Comparison of ENCODE assay signal across 24 cellular contexts in the genomic region with DNA sequence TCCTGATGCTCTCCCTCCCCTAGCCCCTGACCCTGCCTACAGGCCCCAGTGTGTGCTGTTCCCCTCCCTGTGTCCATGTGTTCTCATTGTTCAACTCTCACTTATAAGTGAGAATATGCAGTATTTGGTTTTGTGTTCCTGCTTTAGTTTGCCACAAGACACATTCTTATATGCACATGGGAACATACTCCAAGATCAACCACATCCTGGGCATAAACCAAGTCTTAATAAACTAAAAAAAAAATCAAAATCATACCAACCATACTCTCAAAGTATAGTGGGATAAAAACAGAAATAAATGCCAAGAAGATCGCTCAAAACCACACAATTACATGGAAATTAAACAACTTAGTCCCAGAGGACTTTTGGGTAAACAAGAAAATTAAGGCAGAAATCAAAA. TPM values are rescaled to one million over a fixed set of nuclear protein-coding genes. Genes with fewer than 3 reads are reported as not detected.
"Had no signal": no experiment of that assay in that cellular context is flagged by ENCODE, and none has a peak within 500 bp of the region (broad histone marks: within the 10 kb centered on the region; RNA-seq: fewer than 3 reads in every experiment).

No MANE protein-coding gene starts in this region.

- H3K27ac Mint-ChIP-seq: nephron; stimulated activated memory B cell treated with anti-CD40 and anti-IgM and Interleukin-4, amounts not matched to agents 10 μg/mL and 1 μg/mL and 100 μg/mL, for 72 hours had no signal

- DNase-seq: effector CD4-positive, alpha-beta T cell; foreskin keratinocyte; left colon; left ventricle myocardium superior; mesendoderm; naive B cell; occipital lobe; psoas muscle; retina; right lobe of liver; spleen; stimulated activated CD4-positive, alpha-beta T cell treated with anti-CD3 and anti-CD28 coated beads, Interleukin-15, amount 100 ng/mL, for 24 hours; stimulated activated CD4-positive, alpha-beta T cell treated with anti-CD3 and anti-CD28 coated beads, Interleukin-1b, Interleukin-23, amount 100 ng/mL, for 48 hours; stimulated activated CD4-positive, alpha-beta T cell treated with anti-CD3 and anti-CD28 coated beads, Interleukin-4, amount 100 ng/mL, for 24 hours; testis; upper lobe of right lung had no signal

- H3K4me1 Mint-ChIP-seq: nephron had no signal

- H3K27me3 Mint-ChIP-seq: naive B cell; stimulated activated memory B cell treated with anti-CD40 and anti-IgM and Interleukin-4, amounts not matched to agents 10 μg/mL and 1 μg/mL and 100 μg/mL, for 72 hours; stimulated activated naive CD8-positive, alpha-beta T cell treated with anti-CD3 and anti-CD28 coated beads, Interleukin-15, Interleukin-2, amounts not matched to agents 100 ng/mL and 50 ng/mL, for 24 hours had no signal

- H3K4me1 ChIP-seq: foreskin keratinocyte, psoas muscle, right lobe of liver, testis, upper lobe of right lung, vagina had no signal

- H3K9me3 ChIP-seq: testis, vagina had no signal

- H3K4me3 ChIP-seq: coronary artery, lung, psoas muscle, right lobe of liver, spleen, testis, tibial nerve, upper lobe of right lung, vagina had no signal

- H3K4me3 Mint-ChIP-seq: nephron; stimulated activated memory B cell treated with anti-CD40 and anti-IgM and Interleukin-4, amounts not matched to agents 10 μg/mL and 1 μg/mL and 100 μg/mL, for 72 hours; stimulated activated naive CD8-positive, alpha-beta T cell treated with anti-CD3 and anti-CD28 coated beads, Interleukin-15, Interleukin-2, amounts not matched to agents 100 ng/mL and 50 ng/mL, for 24 hours had no signal

- H3K27me3 ChIP-seq: foreskin keratinocyte, right lobe of liver, spleen, testis, tibial nerve, upper lobe of right lung, vagina had no signal

- H3K27ac ChIP-seq: coronary artery, foreskin keratinocyte, psoas muscle, right lobe of liver, spleen, testis, tibial nerve, upper lobe of right lung, vagina had no signal

- ATAC-seq: foreskin keratinocyte; left colon; left ventricle myocardium superior; psoas muscle; right lobe of liver; stimulated activated memory B cell treated with anti-CD40 and anti-IgM and Interleukin-4, amounts not matched to agents 10 μg/mL and 1 μg/mL and 100 μg/mL, for 72 hours; upper lobe of right lung had no signal

- H3K36me3 ChIP-seq: right lobe of liver, upper lobe of right lung, vagina had no signal

RNA-seq across cellular contexts. Expression of a gene that starts 57.0 kb away (rescaled TPM):
- total RNA-seq: foreskin keratinocyte, kidney epithelial cell had no signal
- polyA plus RNA-seq: foreskin keratinocyte had no signal
